7 cellular contexts compared by ENCODE assay signal in genomic region chr1:103239034-103239433, GRCh38.
"Had no signal": no experiment of that assay in that cellular context is flagged by ENCODE, and none has a peak within 500 bp of the region (broad histone marks: within the 10 kb centered on the region; RNA-seq: fewer than 3 reads in every experiment).

No MANE protein-coding gene starts in this region.

- FAIRE-seq: GM12878, GM12891, GM12892, GM18507, GM19239 had no signal

- ATAC-seq: GM12878 had no signal

- DNase-seq: GDM1, GF-D8 had no signal

- H3K4me3 ChIP-seq: GM12878 had no signal
